27 cellular contexts compared by ENCODE assay signal in the genomic region with DNA sequence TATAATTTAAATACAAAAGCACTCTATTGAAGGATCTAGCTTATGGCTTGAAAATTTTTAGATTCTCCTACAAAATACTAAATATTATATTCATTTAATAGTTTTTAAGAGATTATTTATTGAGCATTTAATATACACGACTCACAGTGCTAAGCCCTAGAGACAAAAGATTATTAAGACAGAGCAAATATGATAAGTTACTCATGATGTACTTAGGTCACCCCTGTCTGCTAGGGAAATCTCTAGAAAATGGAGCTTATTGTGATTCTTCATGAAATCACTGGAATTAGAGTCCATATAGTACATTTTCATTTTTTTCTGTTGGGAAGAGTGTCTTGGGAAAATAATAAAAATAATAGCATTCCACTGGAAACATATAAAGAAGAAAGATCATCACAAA. TPM values are rescaled to one million over a fixed set of nuclear protein-coding genes. Genes with fewer than 3 reads are reported as not detected.
A peak's percentile ranks its signal among the peaks of the same experiment; 100 is the strongest.
DNase-seq lines count a peak whose midpoint lies in the region; ATAC-seq, FAIRE-seq and TF ChIP-seq lines count a peak whose summit lies in the region.
"Had no signal": no experiment of that assay in that cellular context is flagged by ENCODE, and none has a peak within 500 bp of the region (broad histone marks: within the 10 kb centered on the region; RNA-seq: fewer than 3 reads in every experiment).

No MANE protein-coding gene starts in this region.

- no peak overlapping the region for H2BK20ac ChIP-seq in IMR-90 (ENCODE audit: low read depth, low read length)

- H3K36me3 ChIP-seq in IMR-90 (ENCODE audit: control insufficient read depth, insufficient read depth, low read length) = 0 out of 2 replicates have a peak, but pooled peaks cover 1% of the 10 kb centered on the region
- H3K36me3 ChIP-seq: BE2C had no signal

- no peak for DNase-seq in A549 (ENCODE audit: low read depth in 1 of 2, low spot score in 1 of 2)
- peak; percentile 3 for DNase-seq in IMR-90
- peak; percentile 6 for DNase-seq in astrocyte of the spinal cord (ENCODE audit: low read depth, low spot score)
- DNase-seq in kidney tubule cell (ENCODE audit: low spot score) = peak; percentile 26
- no peak for DNase-seq in SHP77 treated with DMSO at 0.1 percent for 48 hours (lab: John Stamatoyannopoulos, UW)
- no peak for DNase-seq in NCI-H2196 (lab: John Stamatoyannopoulos, UW; ENCODE audit: unreplicated experiment)
- DNase-seq: 8988T; ACHN; BE2C; C1 segment of cervical spinal cord; CD4-positive, CD25-positive, alpha-beta regulatory T cell; CD8-positive, alpha-beta memory T cell; COR-L47; DMS 273 treated with DMSO at 0.1 percent for 48 hours; DMS53; DND-41; EL; GDM1; GOT3; H7; KBM-7 had no signal

- H2BK120ac ChIP-seq in IMR-90 (ENCODE audit: low read depth, low read length) = no peak overlapping the region

- no peaks in the 10 kb centered on the region for H3K9me3 ChIP-seq in A549
- H3K9me3 ChIP-seq in IMR-90 (ENCODE audit: control insufficient read depth, insufficient read depth, low read length) = no peaks in the 10 kb centered on the region
- H3K9me3 ChIP-seq: BE2C had no signal

- no peaks in the 10 kb centered on the region for H4K20me1 ChIP-seq in IMR-90 (ENCODE audit: insufficient read depth, low read length)

- TF ChIP-seq POLR2A in A549 (IDR thresholded peaks at IDR 0.05; ENCODE audit: low read length) = no peak
- TF ChIP-seq POLR2A in IMR-90 (IDR thresholded peaks at IDR 0.05; ENCODE audit: low read depth, low read length) = no peak

- H2AK9ac ChIP-seq in IMR-90 (replicated peaks; ENCODE audit: low read depth, low read length, poor library complexity) = no peak overlapping the region

- no peak overlapping the region for H3K9ac ChIP-seq in IMR-90 (ENCODE audit: low read depth, low read length)

- H3K4me3 ChIP-seq in A549 = no peak overlapping the region
- no peak overlapping the region for H3K4me3 ChIP-seq in IMR-90 (ENCODE audit: insufficient read depth, low read depth, low read length)
- no peak overlapping the region for H3K4me3 ChIP-seq in astrocyte of the spinal cord (ENCODE audit: low read depth, low read length)

- H4K8ac ChIP-seq in IMR-90 (ENCODE audit: low read depth in 2 of 2, low read length in 2 of 2) = no peak overlapping the region

- H4K91ac ChIP-seq in IMR-90 (ENCODE audit: insufficient read depth, low read depth, low read length) = no peak overlapping the region

- no peaks in the 10 kb centered on the region for H3K79me1 ChIP-seq in IMR-90 (ENCODE audit: low read depth in 1 of 2, low read length in 2 of 2)

- no peak overlapping the region for H3K56ac ChIP-seq in IMR-90 (ENCODE audit: extremely low read depth, insufficient read depth, low read length)

- no peak overlapping the region for H3K27ac ChIP-seq in A549
- H3K27ac ChIP-seq in IMR-90 (ENCODE audit: insufficient read depth, low read length) = no peak overlapping the region

- H3K27me3 ChIP-seq in IMR-90 (ENCODE audit: control insufficient read depth, insufficient read depth, low read length) = no peaks in the 10 kb centered on the region

- H3K4ac ChIP-seq in IMR-90 (ENCODE audit: low read depth, low read length) = no peak overlapping the region

- H3K23ac ChIP-seq in IMR-90 (ENCODE audit: low read depth, low read length) = no peak overlapping the region

- no peak overlapping the region for H3K14ac ChIP-seq in IMR-90 (replicated peaks; ENCODE audit: low read depth, low read length)

- no peak overlapping the region for H2AK5ac ChIP-seq in IMR-90 (ENCODE audit: low read depth, low read length)

- H2BK15ac ChIP-seq in IMR-90 (ENCODE audit: low read depth, low read length) = no peak overlapping the region

- POLR2A ChIA-PET in A549 (lab: Yijun Ruan, JAX) = no interaction called here
- POLR2A ChIA-PET in IMR-90 (lab: Charles Lee; ENCODE audit: unreplicated experiment) = no interaction called here

- in situ Hi-C loops in IMR-90 (cut with MboI; ENCODE audit: low sequenced_read_pairs) (no loop called here), astrocyte of the spinal cord (cut with HindIII; ENCODE audit: low sequenced_read_pairs) (no loop called here)

- intact Hi-C loops in IMR-90 (cut with micrococcal nuclease) = loop anchor here (5.0 kb wide), 1 partner anchor 35 kb away; no protein-coding TSS in a partner anchor

- no peak for TF ChIP-seq CTCF in A549 (IDR thresholded peaks at IDR 0.05)
- TF ChIP-seq CTCF in IMR-90 (conservative IDR thresholded peaks at IDR 0.05; ENCODE audit: low read depth, low read length) = no peak
- TF ChIP-seq CTCF in astrocyte of the spinal cord (IDR thresholded peaks at IDR 0.05; ENCODE audit: low read depth, low read length) = no peak

- no peak overlapping the region for H4K5ac ChIP-seq in IMR-90 (ENCODE audit: low read depth, low read length)

- WGBS in A549 (ENCODE audit: missing lambda C conversion rate) = 29% methylated on average over 1 of the region's 1 CpG
- no CpG with 5 or more reads among the region's 1 CpG for WGBS in IMR-90 (ENCODE audit: extremely low coverage in 2 of 2, insufficient read length in 1 of 2), 2 experiments

- CTCF ChIA-PET in A549 (lab: Yijun Ruan, JAX) (no interaction called here), IMR-90 (lab: Yijun Ruan, JAX) (interaction anchor here (0.7 to 0.8 kb wide), 2 partner anchors 11 to 18 kb away, joined by 3 to 4 read pairs; no protein-coding TSS in a partner anchor)

- H3K4me2 ChIP-seq in A549 (peak overlapping the region; percentile 32; the same call in 2 of the 3 replicates), IMR-90 (ENCODE audit: low read depth, low read length) (no peak overlapping the region)

- no peaks in the 10 kb centered on the region for H3K9me1 ChIP-seq in IMR-90 (ENCODE audit: insufficient read depth, low read length)

- TF ChIP-seq RAD21 in A549 (conservative IDR thresholded peaks at IDR 0.05 in 1 of 2, IDR thresholded peaks at IDR 0.05 in 1 of 2) (no peak), IMR-90 (IDR thresholded peaks at IDR 0.05; ENCODE audit: low read length) (no peak)

- no peak for FAIRE-seq in A549 (lab: Jason Lieb, UNC)
- FAIRE-seq: GM12892, GM18507, HTR-8/SVneo had no signal

- H3K4me1 ChIP-seq in A549 (peaks cover 12% of the 10 kb centered on the region), IMR-90 (ENCODE audit: control insufficient read depth, insufficient read depth, low read length) (no peaks in the 10 kb centered on the region)
- H3K4me1 ChIP-seq: BE2C had no signal

- no peak overlapping the region for H2AFZ ChIP-seq in IMR-90 (replicated peaks; ENCODE audit: low read length, poor library complexity)

- no peak for ATAC-seq in A549
- ATAC-seq in IMR-90 (ENCODE audit: low read depth) = no peak
- ATAC-seq in GM21576 (IDR thresholded peaks at IDR 0.05; ENCODE audit: unreplicated experiment) = no peak
- no peak for ATAC-seq in GM19395 (IDR thresholded peaks at IDR 0.05; ENCODE audit: unreplicated experiment)

- H2BK5ac ChIP-seq in IMR-90 (ENCODE audit: low read depth, low read length, poor library complexity, severe bottlenecking) = no peak overlapping the region

- no TSS peak for BruUV-seq in IMR-90 (replicated peaks; lab: Mats Ljungman, UMichigan)

- TF ChIP-seq EP300 in A549 (IDR thresholded peaks at IDR 0.05) = no peak

- dilution Hi-C loops in IMR-90 (cut with HindIII; ENCODE audit: low sequenced_read_pairs, unreplicated experiment) = no loop called here

- no peak overlapping the region for H3K18ac ChIP-seq in IMR-90 (ENCODE audit: low read depth, low read length)

TF ChIP-seq in A549, 52 proteins besides CTCF, POLR2A, EP300 and RAD21 (continues in another document):
- TF ChIP-seq ESRRA (IDR thresholded peaks at IDR 0.05; ENCODE audit: borderline replicate concordance, low read length) = no peak
- TF ChIP-seq, protein P1, sequence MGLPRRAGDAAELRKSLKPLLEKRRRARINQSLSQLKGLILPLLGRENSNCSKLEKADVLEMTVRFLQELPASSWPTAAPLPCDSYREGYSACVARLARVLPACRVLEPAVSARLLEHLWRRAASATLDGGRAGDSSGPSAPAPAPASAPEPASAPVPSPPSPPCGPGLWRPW (IDR thresholded peaks at IDR 0.05) = no peak

TF ChIP-seq in IMR-90, 13 proteins besides CTCF, POLR2A, EP300 and RAD21:
- TF ChIP-seq RCOR1 (IDR thresholded peaks at IDR 0.05; ENCODE audit: insufficient replicate concordance, low read length) (no peak), SMC3 (IDR thresholded peaks at IDR 0.05; ENCODE audit: low read depth, low read length) (no peak)

RNA-seq across cellular contexts. Expression of gene BEND6, which starts 37.8 kb away (rescaled TPM):
- polyA plus RNA-seq in A549 (2011; rRNA removed) (2.8 and 2.9 TPM in 2 replicates), A549 (2017; fragmentation: RNase III; extraction: RNeasy Plus Mini Kit Qiagen cat#74134 plus additional on column Dnase treatment) (1.7 to 2.4 TPM (median 2.1 TPM) in 3 replicates), IMR-90 (2012; rRNA removed) (4.0 and 4.1 TPM in 2 replicates)
- polyA plus RNA-seq in A549 (2012; cell fraction: cytosol; rRNA removed) = 0.49 and 0.51 TPM in 2 replicates
- 0.14 and 0.20 TPM in 2 replicates for polyA plus RNA-seq in A549 (2012; cell fraction: nucleus; rRNA removed)
- polyA minus RNA-seq in A549 (2011; rRNA and poly(A)+ RNA removed) = 0.68 and 1.4 TPM in 2 replicates
- total RNA-seq in IMR-90 (2012; rRNA removed) = 9.7 and 10.6 TPM in 2 replicates
- polyA plus RNA-seq in IMR-90 (2012; cell fraction: cytosol; rRNA removed) = 1.1 TPM in 2 replicates
- polyA plus RNA-seq in IMR-90 (2012; cell fraction: nucleus; rRNA removed; ENCODE audit: low replicate concordance) = 0.66 and 5.0 TPM in 2 replicates
- total RNA-seq: CD4-positive, CD25-positive, alpha-beta regulatory T cell; CD8-positive, alpha-beta memory T cell had no signal
- polyA plus RNA-seq: CD4-positive, CD25-positive, alpha-beta regulatory T cell; IgD-negative memory B cell had no signal

RNA-seq across cellular contexts. Expression of gene KIAA1586, which starts 53.8 kb away (rescaled TPM):
- polyA plus RNA-seq in A549 (2011; rRNA removed) = 4.6 and 6.3 TPM in 2 replicates
- 1.0 and 1.3 TPM in 2 replicates for polyA plus RNA-seq in A549 (2012; cell fraction: cytosol; rRNA removed)
- 0.59 and 0.62 TPM in 2 replicates for polyA plus RNA-seq in A549 (2012; cell fraction: nucleus; rRNA removed)
- polyA plus RNA-seq in A549 (2017; fragmentation: RNase III; extraction: RNeasy Plus Mini Kit Qiagen cat#74134 plus additional on column Dnase treatment) = 4.4 to 5.0 TPM (median 4.7 TPM) in 3 replicates
- 1.0 TPM in 2 replicates for polyA minus RNA-seq in A549 (2011; rRNA and poly(A)+ RNA removed)
- total RNA-seq in IMR-90 (2012; rRNA removed) = 3.8 and 15.0 TPM in 2 replicates
- 3.5 and 3.6 TPM in 2 replicates for polyA plus RNA-seq in IMR-90 (2012; rRNA removed)
- polyA plus RNA-seq in IMR-90 (2012; cell fraction: cytosol; rRNA removed) = 0.28 and 0.32 TPM in 2 replicates
- 0.15 and 2.2 TPM in 2 replicates for polyA plus RNA-seq in IMR-90 (2012; cell fraction: nucleus; rRNA removed; ENCODE audit: low replicate concordance)

Comparison
In these comparisons a context has a peak if more than half of its experiments do, and no peak if none do; other contexts are left out.
1. DNase-seq: peak in IMR-90 (single experiment), astrocyte of the spinal cord (single experiment) and kidney tubule cell (single experiment); none in A549 (0 of 2), SHP77 treated with DMSO at 0.1 percent for 48 hours (single experiment) and NCI-H2196 (single experiment).